Comparison of ENCODE assay signal across 10 cellular contexts in genomic region chr4:128234836-128235235, GRCh38.
"Had no signal": no experiment of that assay in that cellular context is flagged by ENCODE, and none has a peak within 500 bp of the region (broad histone marks: within the 10 kb centered on the region; RNA-seq: fewer than 3 reads in every experiment).

No MANE protein-coding gene starts in this region.

- H3K4me3 ChIP-seq: GM23248 had no signal

- H2AFZ ChIP-seq: GM23248 had no signal

- DNase-seq: GM23248, GOT3, H9, HCEC 1CT, HFFc6, Karpas-422, KBM-7 had no signal

- H3K4me2 ChIP-seq: KMS-11 had no signal

- FAIRE-seq: H54 had no signal

- H3K9ac ChIP-seq: GM23248, KMS-11 had no signal

- H3K27ac ChIP-seq: GM23248, HL-60, KMS-11 had no signal
